8 cellular contexts compared by ENCODE assay signal in genomic region chr2:124027182-124027581, GRCh38. TPM values are rescaled to one million over a fixed set of nuclear protein-coding genes. Genes with fewer than 3 reads are reported as not detected.
DNase-seq lines count a peak whose midpoint lies in the region; ATAC-seq, FAIRE-seq and TF ChIP-seq lines count a peak whose summit lies in the region.
"Had no signal": no experiment of that assay in that cellular context is flagged by ENCODE, and none has a peak within 500 bp of the region (broad histone marks: within the 10 kb centered on the region; RNA-seq: fewer than 3 reads in every experiment).

No MANE protein-coding gene starts in this region.

- TF ChIP-seq EP300 in esophagus muscularis mucosa (IDR thresholded peaks at IDR 0.05): no peak

- intact Hi-C loops in esophagus muscularis mucosa (cut with DNase I): no loop called here
- intact Hi-C loops in pancreas (cut with DNase I): no loop called here

- WGBS in esophagus muscularis mucosa: under 1% methylated on average over 4 of the region's 4 CpGs
- 0% methylated on average over 4 of the region's 4 CpGs for WGBS in pancreas, 2 donors

- H3K27me3 ChIP-seq in esophagus muscularis mucosa: peaks cover 0 to 39% (median 13%) of the 10 kb centered on the region in 4 donors
- H3K27me3 ChIP-seq in pancreas: peaks cover 0 to 35% (median 5%) of the 10 kb centered on the region in 4 donors

- peak; percentile 62 for DNase-seq in GM13976 (ENCODE audit: low spot score)
- DNase-seq in NCI-H1092 treated with DMSO at 0.1 percent for 48 hours (lab: John Stamatoyannopoulos, UW): peak; percentile 85
- peak; percentile 55 for DNase-seq in RPMI8226
- no peak for DNase-seq in esophagus muscularis mucosa (ENCODE audit: extremely low spot score)
- peak in 1 of 6 donors; percentile 24 for DNase-seq in pancreas

- H3K4me3 ChIP-seq in esophagus muscularis mucosa: no peak overlapping the region
- H3K4me3 ChIP-seq in pancreas: no peak overlapping the region

- FAIRE-seq in pancreas (lab: Jason Lieb, UNC): no peak

- TF ChIP-seq POLR2A in esophagus muscularis mucosa (IDR thresholded peaks at IDR 0.05; ENCODE audit: low read depth): no peak

- H3K9me3 ChIP-seq in esophagus muscularis mucosa (no peaks in the 10 kb centered on the region), pancreas (no peaks in the 10 kb centered on the region)

- peak; percentile 74 for ATAC-seq in HG02571 (IDR thresholded peaks at IDR 0.05; ENCODE audit: unreplicated experiment)
- peak in 3 of 4 donors; percentile 76 to 85 (median 84) for ATAC-seq in pancreas
- no peak for ATAC-seq in HG03469 (IDR thresholded peaks at IDR 0.05; ENCODE audit: unreplicated experiment)

- H3K4me1 ChIP-seq in esophagus muscularis mucosa (peaks cover 0 to 12% (median 12%) of the 10 kb centered on the region in 4 donors), pancreas (no peaks in the 10 kb centered on the region)

- in situ Hi-C loops in GM13976 (cut with MboI; ENCODE audit: low sequenced_read_pairs, unreplicated experiment): no loop called here

- H3K27ac ChIP-seq in esophagus muscularis mucosa (replicated peaks in 1 of 4) (no peak overlapping the region), pancreas (no peak overlapping the region)

- peak; percentile 44 for TF ChIP-seq CTCF in GM13976 (IDR thresholded peaks at IDR 0.05; ENCODE audit: borderline replicate concordance, control extremely low read depth, extremely low read depth, insufficient read depth, missing control alignments)
- peak; percentile 43 to 64 (median 48) for TF ChIP-seq CTCF in esophagus muscularis mucosa (IDR thresholded peaks at IDR 0.05)
- peak in 2 of 4 donors; percentile 37 to 51 for TF ChIP-seq CTCF in pancreas (IDR thresholded peaks at IDR 0.05)

- H3K36me3 ChIP-seq in esophagus muscularis mucosa (no peaks in the 10 kb centered on the region), pancreas (no peaks in the 10 kb centered on the region)

RNA-seq across cellular contexts. Expression of gene CNTNAP5, which starts 2.1 kb away (rescaled TPM):
- total RNA-seq in esophagus muscularis mucosa (under 1 TPM in 1 of 4 donors, not detected in 3; 0.17 TPM), pancreas (under 1 TPM; 0.05 to 0.43 (median 0.11) TPM)
- under 1 TPM; 0.11 to 0.40 TPM for polyA plus RNA-seq in pancreas
- total RNA-seq: activated naive CD4-positive, alpha-beta T cell treated with anti-CD3 and anti-CD28 coated beads, Interleukin-2, amount 50 U/mL, for 72 hours had no signal
